23 cellular contexts compared by ENCODE assay signal in the genomic region with DNA sequence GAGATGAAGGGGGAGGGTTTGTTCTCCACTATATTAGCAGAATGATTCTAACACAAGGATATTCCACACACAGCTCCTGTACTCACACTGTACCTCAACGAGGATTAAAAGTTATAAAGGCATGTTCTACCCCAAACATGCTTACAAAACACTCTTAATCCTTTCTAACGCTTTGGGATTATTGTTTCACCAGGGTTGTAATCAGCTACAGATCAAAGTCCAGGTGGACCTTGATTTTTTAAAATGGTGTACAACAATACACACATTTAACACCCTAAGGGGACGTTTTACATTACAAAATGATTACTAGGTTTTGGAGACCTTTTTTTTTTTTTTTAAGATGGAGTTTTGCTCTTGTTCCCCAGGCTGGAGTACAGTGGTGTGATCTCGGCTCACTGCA. TPM values are rescaled to one million over a fixed set of nuclear protein-coding genes. Genes with fewer than 3 reads are reported as not detected.
DNase-seq lines count a peak whose midpoint lies in the region; ATAC-seq and TF ChIP-seq lines count a peak whose summit lies in the region.
"Had no signal": no experiment of that assay in that cellular context is flagged by ENCODE, and none has a peak within 500 bp of the region (broad histone marks: within the 10 kb centered on the region; RNA-seq: fewer than 3 reads in every experiment).

No MANE protein-coding gene starts in this region.

- no peaks in the 10 kb centered on the region for H4K20me1 ChIP-seq in Karpas-422 (ENCODE audit: insufficient read depth, low read depth, low read length)
- H4K20me1 ChIP-seq in GM23338 (replicated peaks; ENCODE audit: insufficient read depth) = no peaks in the 10 kb centered on the region

- H3K9ac ChIP-seq in Karpas-422 (ENCODE audit: low read length) = no peak overlapping the region
- no peak overlapping the region for H3K9ac ChIP-seq in mesendoderm (ENCODE audit: low read length)
- H3K9ac ChIP-seq: neural progenitor cell had no signal

- no peak overlapping the region for H3K23ac ChIP-seq in mesendoderm (ENCODE audit: low read length)

- H4K5ac ChIP-seq in mesendoderm (ENCODE audit: low read length) = no peak overlapping the region

- no CpG with 5 or more reads among the region's 4 CpGs for WGBS in mesendoderm (ENCODE audit: extremely low coverage, insufficient coverage, low lambda C conversion rate)

- no peaks in the 10 kb centered on the region for H3K27me3 Mint-ChIP-seq in activated naive CD4-positive, alpha-beta T cell treated with anti-CD3 and anti-CD28 coated beads for 36 hours (ENCODE audit: low read depth)
- H3K27me3 Mint-ChIP-seq in activated naive CD8-positive, alpha-beta T cell = no peaks in the 10 kb centered on the region
- peaks cover 3% of the 10 kb centered on the region for H3K27me3 Mint-ChIP-seq in GM23338 (ENCODE audit: insufficient read depth, low read depth, poor library complexity)

- H3K36me3 Mint-ChIP-seq in activated naive CD4-positive, alpha-beta T cell treated with anti-CD3 and anti-CD28 coated beads for 36 hours (ENCODE audit: low read depth) = peaks cover 23% of the 10 kb centered on the region
- peaks cover 4% of the 10 kb centered on the region for H3K36me3 Mint-ChIP-seq in activated naive CD8-positive, alpha-beta T cell
- peaks cover 3% of the 10 kb centered on the region; the same call in 1 of the 3 replicates for H3K36me3 Mint-ChIP-seq in GM23338 (ENCODE audit: low read depth)
- H3K36me3 Mint-ChIP-seq: neural progenitor cell had no signal

- no peak overlapping the region for H2BK5ac ChIP-seq in mesendoderm (ENCODE audit: low read length)

- H3K4me3 ChIP-seq in Karpas-422 (ENCODE audit: low read length) (no peak overlapping the region), mesendoderm (ENCODE audit: low read length) (no peak overlapping the region), GM23338 (no peak overlapping the region)
- H3K4me3 ChIP-seq: body of pancreas, HAP-1, K562, neural progenitor cell, psoas muscle, thoracic aorta had no signal

- no peak overlapping the region for H3K4ac ChIP-seq in mesendoderm (ENCODE audit: low read depth, low read length)

- ATAC-seq in HG02610 (IDR thresholded peaks at IDR 0.05; ENCODE audit: unreplicated experiment) = no peak
- ATAC-seq in GM23338 = no peak
- ATAC-seq: body of pancreas, psoas muscle had no signal

- H3K27me3 ChIP-seq in Karpas-422 (ENCODE audit: low read length) = no peaks in the 10 kb centered on the region
- no peaks in the 10 kb centered on the region for H3K27me3 ChIP-seq in mesendoderm (ENCODE audit: insufficient read depth, low read length, poor library complexity)
- H3K27me3 ChIP-seq in GM23338 (ENCODE audit: insufficient read depth) = no peaks in the 10 kb centered on the region
- H3K27me3 ChIP-seq: body of pancreas, neural progenitor cell had no signal

- peak overlapping the region; percentile 90 for H3K27ac Mint-ChIP-seq in activated naive CD4-positive, alpha-beta T cell treated with anti-CD3 and anti-CD28 coated beads for 36 hours
- peak overlapping the region; percentile 87 for H3K27ac Mint-ChIP-seq in activated naive CD8-positive, alpha-beta T cell
- no peak overlapping the region; the same call in 1 of the 2 replicates for H3K27ac Mint-ChIP-seq in GM23338

- no peak overlapping the region for H2AK5ac ChIP-seq in mesendoderm (ENCODE audit: low read length)

- no peaks in the 10 kb centered on the region for H3K9me2 ChIP-seq in Karpas-422 (replicated peaks; ENCODE audit: insufficient read depth, low read length)
- H3K9me2 ChIP-seq in GM23338 (ENCODE audit: insufficient read depth) = no peaks in the 10 kb centered on the region

- H3K56ac ChIP-seq in mesendoderm (ENCODE audit: low read length) = no peak overlapping the region

- H3K4me3 Mint-ChIP-seq in activated naive CD4-positive, alpha-beta T cell treated with anti-CD3 and anti-CD28 coated beads for 36 hours = no peak overlapping the region
- H3K4me3 Mint-ChIP-seq in activated naive CD8-positive, alpha-beta T cell = no peak overlapping the region
- H3K4me3 Mint-ChIP-seq in GM23338 = no peak overlapping the region
- H3K4me3 Mint-ChIP-seq: neural progenitor cell had no signal

- H3K4me1 ChIP-seq in Karpas-422 (ENCODE audit: low read length) = peaks cover 39% of the 10 kb centered on the region
- H3K4me1 ChIP-seq in mesendoderm (ENCODE audit: control insufficient read depth, low read depth, low read length) = peaks cover 3% of the 10 kb centered on the region
- peaks cover 7% of the 10 kb centered on the region; the same call in 1 of the 2 replicates for H3K4me1 ChIP-seq in GM23338 (ENCODE audit: insufficient read depth)
- H3K4me1 ChIP-seq: body of pancreas, neural progenitor cell had no signal

- H3K79me2 ChIP-seq in Karpas-422 (ENCODE audit: low read length) (no peaks in the 10 kb centered on the region), mesendoderm (ENCODE audit: control insufficient read depth, insufficient read depth, low read length) (no peaks in the 10 kb centered on the region), GM23338 (replicated peaks; ENCODE audit: insufficient read depth) (no peaks in the 10 kb centered on the region)

- H3K4me1 Mint-ChIP-seq in activated naive CD4-positive, alpha-beta T cell treated with anti-CD3 and anti-CD28 coated beads for 36 hours (ENCODE audit: low read depth) = peaks cover 42% of the 10 kb centered on the region
- H3K4me1 Mint-ChIP-seq in activated naive CD8-positive, alpha-beta T cell (ENCODE audit: low read depth) = peaks cover 21% of the 10 kb centered on the region
- H3K4me1 Mint-ChIP-seq in GM23338 = peaks cover 26% of the 10 kb centered on the region
- H3K4me1 Mint-ChIP-seq: neural progenitor cell had no signal

- no peak overlapping the region for H2BK120ac ChIP-seq in mesendoderm (ENCODE audit: low read depth, low read length)

- no peak overlapping the region for H2BK15ac ChIP-seq in mesendoderm (replicated peaks; ENCODE audit: low read depth)

- H3F3A ChIP-seq in GM23338 (replicated peaks; ENCODE audit: low read depth) = no peaks in the 10 kb centered on the region

- H3K27ac ChIP-seq in Karpas-422 (ENCODE audit: low read length) (peak overlapping the region; percentile 49; the same call in 1 of the 2 replicates), mesendoderm (ENCODE audit: low read depth, low read length) (no peak overlapping the region), GM23338 (ENCODE audit: low read depth) (no peak overlapping the region)
- H3K27ac ChIP-seq: body of pancreas, neural progenitor cell, thoracic aorta had no signal

- H3K79me1 ChIP-seq in mesendoderm (ENCODE audit: low read length) = no peaks in the 10 kb centered on the region

- CTCF ChIA-PET in activated naive CD4-positive, alpha-beta T cell treated with anti-CD3 and anti-CD28 coated beads for 36 hours (lab: Charles Lee) = interaction anchor here (0.8 kb wide), 1 partner anchor 10 kb away, joined by 3 read pairs; no protein-coding TSS in a partner anchor

- no peaks in the 10 kb centered on the region for H3K9me3 ChIP-seq in Karpas-422 (ENCODE audit: low read length)
- H3K9me3 ChIP-seq: body of pancreas, HAP-1, psoas muscle, thoracic aorta had no signal

- H3K4me2 ChIP-seq in Karpas-422 (ENCODE audit: low read depth, low read length, poor library complexity, severe bottlenecking) (no peak overlapping the region), mesendoderm (ENCODE audit: low read length) (no peak overlapping the region), GM23338 (no peak overlapping the region)
- H3K4me2 ChIP-seq: neural progenitor cell had no signal

- intact Hi-C loops in activated naive CD4-positive, alpha-beta T cell treated with anti-CD3 and anti-CD28 coated beads for 36 hours (cut with micrococcal nuclease) = loop anchor here (1.0 to 5.0 kb wide), 3 partner anchors 10 to 577 kb away; partner anchors contain the start of gene EIF1AX

- H2AFZ ChIP-seq in Karpas-422 (ENCODE audit: low read length) = no peak overlapping the region
- no peak overlapping the region for H2AFZ ChIP-seq in GM23338
- H2AFZ ChIP-seq: neural progenitor cell had no signal

- no peak overlapping the region for H3K18ac ChIP-seq in mesendoderm (ENCODE audit: low read length)

- no peak for TF ChIP-seq CTCF in GM23338 (conservative IDR thresholded peaks at IDR 0.05; ENCODE audit: low read depth in 2 of 2)

- no peaks in the 10 kb centered on the region for H3K9me3 Mint-ChIP-seq in activated naive CD4-positive, alpha-beta T cell treated with anti-CD3 and anti-CD28 coated beads for 36 hours
- no peaks in the 10 kb centered on the region for H3K9me3 Mint-ChIP-seq in activated naive CD8-positive, alpha-beta T cell (ENCODE audit: low read depth)
- no peaks in the 10 kb centered on the region for H3K9me3 Mint-ChIP-seq in GM23338
- H3K9me3 Mint-ChIP-seq: stimulated activated effector memory CD8-positive, alpha-beta T cell treated with anti-CD3 and anti-CD28 coated beads, Interleukin-12 subunit alpha, Interleukin-12 subunit beta, amount 100 ng/mL, for 72 hours had no signal

- no peak for DNase-seq in activated naive CD4-positive, alpha-beta T cell treated with anti-CD3 and anti-CD28 coated beads for 36 hours
- DNase-seq in activated naive CD4-positive, alpha-beta T cell (lab: John Stamatoyannopoulos, UW) = no peak
- no peak for DNase-seq in Karpas-422
- DNase-seq in mesendoderm = no peak
- DNase-seq in GM03348 (ENCODE audit: low spot score) = no peak
- DNase-seq in GM23338 (ENCODE audit: low spot score) = no peak
- DNase-seq: ACHN; body of pancreas; C1 segment of cervical spinal cord; effector memory CD4-positive, alpha-beta T cell; foreskin melanocyte; NCI-H187; NCI-H748 treated with DMSO at 0.1 percent for 48 hours; psoas muscle; Right ventricle myocardium superior; stimulated activated CD4-positive, alpha-beta T cell treated with anti-CD3 and anti-CD28 coated beads, Interleukin-2, amount 100 ng/mL, for 24 hours had no signal

- H3K36me3 ChIP-seq in Karpas-422 (ENCODE audit: insufficient read depth, low read length) = no peaks in the 10 kb centered on the region
- H3K36me3 ChIP-seq in mesendoderm (ENCODE audit: control insufficient read depth, insufficient read depth, low read length) = no peaks in the 10 kb centered on the region
- no peaks in the 10 kb centered on the region for H3K36me3 ChIP-seq in GM23338 (ENCODE audit: insufficient read depth)
- H3K36me3 ChIP-seq: HAP-1, neural progenitor cell, thoracic aorta had no signal

- H4K8ac ChIP-seq in mesendoderm (ENCODE audit: low read depth, low read length) = peak overlapping the region; percentile 13

TF ChIP-seq in GM23338, 12 proteins besides CTCF, POLR2A, EP300 and RAD21 (continues in another document):
- TF ChIP-seq NANOG (IDR thresholded peaks at IDR 0.05; ENCODE audit: borderline replicate concordance) = no peak

RNA-seq across cellular contexts. Expression of gene MAP3K15, which starts 50.3 kb away (rescaled TPM):
- 1 to 10 TPM; 1.2 to 1.3 TPM for total RNA-seq in activated naive CD4-positive, alpha-beta T cell treated with anti-CD3 and anti-CD28 coated beads for 36 hours
- total RNA-seq in Karpas-422 (2014; rRNA removed; shearing (Covaris generic); ENCODE audit: low replicate concordance) = not detected in 2 replicates
- polyA plus RNA-seq in mesendoderm (2013, experiment 1 of 2) = 0.65 TPM
- polyA plus RNA-seq in mesendoderm (2013, experiment 2 of 2) = 0.59 TPM
- 1.4 and 3.1 TPM in 2 replicates for total RNA-seq in GM23338 (2014; rRNA removed; shearing (Covaris generic))
- polyA plus RNA-seq in GM23338 (2016; fragmentation: Nextera tagmentation; extraction: Ambion mirVana) = 0.40 and 0.45 TPM in 2 replicates
- total RNA-seq: Right ventricle myocardium superior had no signal
